Comparison of ENCODE assay signal across 21 cellular contexts in genomic region chr1:93501829-93502369, GRCh38.
"Had no signal": no experiment of that assay in that cellular context is flagged by ENCODE, and none has a peak within 500 bp of the region (broad histone marks: within the 10 kb centered on the region; RNA-seq: fewer than 3 reads in every experiment).

No MANE protein-coding gene starts in this region.

- DNase-seq: activated CD8-positive, alpha-beta memory T cell treated with anti-CD3 and anti-CD28 coated beads, Interleukin-2, amount 50 U/mL, for 48 hours; activated naive CD4-positive, alpha-beta T cell treated with Interleukin-2 at 50 U/mL for 16 hours; activated naive CD8-positive, alpha-beta T cell treated with anti-CD3 and anti-CD28 coated beads for 36 hours; activated T-cell treated with anti-CD3 and anti-CD28 coated beads, Interleukin-2, amount 50 U/mL, for 48 hours; amniotic stem cell; colonic mucosa; dorsolateral prefrontal cortex; effector memory CD8-positive, alpha-beta T cell; glutamatergic neuron; naive B cell; spleen; stimulated activated CD4-positive, alpha-beta T cell treated with anti-CD3 and anti-CD28 coated beads, Interleukin-4, amount 100 ng/mL, for 1 hour; stimulated activated naive CD8-positive, alpha-beta T cell treated with anti-CD3 and anti-CD28 coated beads, Interleukin-15, Interleukin-2, amounts not matched to agents 100 U/mL and 50 U/mL, for 24 hours; substantia nigra; T-cell; tibial artery had no signal

- ATAC-seq: effector memory CD8-positive, alpha-beta T cell; stimulated activated naive CD8-positive, alpha-beta T cell treated with anti-CD3 and anti-CD28 coated beads, Interleukin-15, Interleukin-2, amounts not matched to agents 100 U/mL and 50 U/mL, for 24 hours; T-cell; WTC11 had no signal

- H3K27ac Mint-ChIP-seq: activated naive CD8-positive, alpha-beta T cell treated with anti-CD3 and anti-CD28 coated beads for 36 hours; effector memory CD8-positive, alpha-beta T cell; memory B cell; T-cell had no signal

- H3K4me3 Mint-ChIP-seq: activated naive CD8-positive, alpha-beta T cell treated with anti-CD3 and anti-CD28 coated beads for 36 hours; effector memory CD8-positive, alpha-beta T cell; memory B cell; naive B cell; T-cell; WTC11 had no signal

- H3K9me3 Mint-ChIP-seq: activated naive CD8-positive, alpha-beta T cell treated with anti-CD3 and anti-CD28 coated beads for 36 hours; effector memory CD8-positive, alpha-beta T cell; memory B cell; naive B cell; T-cell; WTC11 had no signal

- H3K27me3 Mint-ChIP-seq: activated naive CD8-positive, alpha-beta T cell treated with anti-CD3 and anti-CD28 coated beads for 36 hours; memory B cell; naive B cell had no signal

- H3K36me3 Mint-ChIP-seq: activated naive CD8-positive, alpha-beta T cell treated with anti-CD3 and anti-CD28 coated beads for 36 hours; T-cell had no signal

- H3K27ac ChIP-seq: colonic mucosa, dorsolateral prefrontal cortex, esophagus muscularis mucosa, hepatocyte, prostate gland, spleen, tibial artery had no signal

- H3K4me1 Mint-ChIP-seq: activated naive CD8-positive, alpha-beta T cell treated with anti-CD3 and anti-CD28 coated beads for 36 hours; naive B cell had no signal
